Comparison of ENCODE assay signal across 16 cellular contexts in the genomic region with DNA sequence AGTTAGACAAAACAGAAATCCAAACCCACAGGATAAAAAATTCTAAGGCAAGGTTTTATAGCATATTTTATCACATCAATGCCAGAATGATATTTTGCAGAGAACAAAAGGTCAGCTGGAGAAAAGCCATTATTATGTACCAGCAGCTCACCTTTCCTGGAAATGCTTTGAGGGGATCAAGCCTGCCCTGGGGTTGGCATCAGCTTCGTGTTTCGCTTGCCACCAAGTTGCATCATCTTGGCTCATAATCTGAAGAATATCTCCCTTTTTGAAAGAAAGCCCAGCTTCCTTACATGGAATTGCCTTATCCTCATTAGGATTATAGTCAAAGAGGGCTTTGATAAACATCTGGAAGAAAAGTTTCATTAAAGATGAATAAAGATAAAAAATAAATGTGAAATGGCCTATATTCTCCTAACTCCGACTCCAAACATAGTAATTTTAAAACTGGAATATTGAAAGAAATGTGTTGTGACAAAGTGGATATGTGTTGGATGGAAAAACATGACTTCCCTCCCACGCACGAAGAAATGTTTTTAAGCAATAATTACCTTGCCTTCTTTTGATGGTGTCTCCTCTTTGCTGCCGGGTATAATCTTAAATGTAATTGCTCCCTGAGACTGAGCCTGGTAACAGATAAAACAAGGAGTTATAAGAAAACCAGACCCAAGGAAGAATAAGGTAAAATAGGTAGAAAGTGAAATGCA.
DNase-seq lines count a peak whose midpoint lies in the region; ATAC-seq and TF ChIP-seq lines count a peak whose summit lies in the region.
"Had no signal": no experiment of that assay in that cellular context is flagged by ENCODE, and none has a peak within 500 bp of the region (broad histone marks: within the 10 kb centered on the region; RNA-seq: fewer than 3 reads in every experiment).

No MANE protein-coding gene starts in this region.

- POLR2A ChIA-PET in activated CD4-positive, alpha-beta T cell treated with anti-CD3 and anti-CD28 coated beads for 36 hours (lab: Charles Lee), result no interaction called here

- peaks cover 12% of the 10 kb centered on the region for H3K4me1 Mint-ChIP-seq in activated CD4-positive, alpha-beta T cell treated with anti-CD3 and anti-CD28 coated beads for 36 hours
- peaks cover 30% of the 10 kb centered on the region for H3K4me1 Mint-ChIP-seq in activated naive CD8-positive, alpha-beta T cell treated with anti-CD3 and anti-CD28 coated beads, Interleukin-2, amount 50 U/mL, for 24 hours
- H3K4me1 Mint-ChIP-seq in stimulated activated effector memory CD8-positive, alpha-beta T cell treated with anti-CD3 and anti-CD28 coated beads, Interleukin-12 subunit alpha, Interleukin-12 subunit beta, amount 100 ng/mL, for 72 hours, result no peaks in the 10 kb centered on the region
- H3K4me1 Mint-ChIP-seq: stimulated activated memory B cell treated with anti-CD40 and anti-IgM and Interleukin-4, amounts not matched to agents 10 μg/mL and 1 μg/mL and 100 μg/mL, for 72 hours had no signal

- no peaks in the 10 kb centered on the region for H3K9me3 Mint-ChIP-seq in activated CD4-positive, alpha-beta T cell treated with anti-CD3 and anti-CD28 coated beads for 36 hours (ENCODE audit: low read depth)
- no peaks in the 10 kb centered on the region for H3K9me3 Mint-ChIP-seq in activated naive CD8-positive, alpha-beta T cell treated with anti-CD3 and anti-CD28 coated beads, Interleukin-2, amount 50 U/mL, for 24 hours
- no peaks in the 10 kb centered on the region for H3K9me3 Mint-ChIP-seq in stimulated activated effector memory CD8-positive, alpha-beta T cell treated with anti-CD3 and anti-CD28 coated beads, Interleukin-12 subunit alpha, Interleukin-12 subunit beta, amount 100 ng/mL, for 72 hours
- H3K9me3 Mint-ChIP-seq: activated CD4-positive, alpha-beta T cell treated with anti-CD3 and anti-CD28 coated beads, Interleukin-2, amount 10 ng/mL, durations not matched to agents 24 days and 14 days; activated T-helper 1 cell treated with anti-CD3 and anti-CD28 coated beads, Interleukin-12 subunit alpha, Interleukin-12 subunit beta, Interleukin-2, Interleukin-4 antibody, amounts not matched to agents 30 ng/mL and 10 ng/mL and 1 ng/mL, durations not matched to agents 14 hours and 24 hours and 36 hours; stimulated activated memory B cell treated with anti-CD40 and anti-IgM and Interleukin-4, amounts not matched to agents 10 μg/mL and 1 μg/mL and 100 μg/mL, for 72 hours had no signal

- no peak overlapping the region for H3K4me3 ChIP-seq in fibroblast of the aortic adventitia (ENCODE audit: low read depth, low read length)
- H3K4me3 ChIP-seq: cardiac muscle cell had no signal

- CTCF ChIA-PET in activated CD4-positive, alpha-beta T cell treated with anti-CD3 and anti-CD28 coated beads for 36 hours (lab: Charles Lee), result interaction anchor here (1.5 kb wide), 1 partner anchor 122 kb away, joined by 4 read pairs; no protein-coding TSS in a partner anchor

- no peak for TF ChIP-seq CTCF in fibroblast of the aortic adventitia (IDR thresholded peaks at IDR 0.05; ENCODE audit: insufficient read depth, low read length)

- no peak for ATAC-seq in activated CD4-positive, alpha-beta T cell treated with anti-CD3 and anti-CD28 coated beads for 36 hours
- peak; percentile 26 for ATAC-seq in activated naive CD8-positive, alpha-beta T cell treated with anti-CD3 and anti-CD28 coated beads, Interleukin-2, amount 50 U/mL, for 24 hours
- no peak for ATAC-seq in stimulated activated effector memory CD8-positive, alpha-beta T cell treated with anti-CD3 and anti-CD28 coated beads, Interleukin-12 subunit alpha, Interleukin-12 subunit beta, amount 100 ng/mL, for 72 hours
- ATAC-seq in GM21786 (IDR thresholded peaks at IDR 0.05; ENCODE audit: unreplicated experiment) (no peak), GM21528 (IDR thresholded peaks at IDR 0.05; ENCODE audit: low FRiP score, unreplicated experiment) (no peak)
- ATAC-seq: Panc1; stimulated activated memory B cell treated with anti-CD40 and anti-IgM and Interleukin-4, amounts not matched to agents 10 μg/mL and 1 μg/mL and 100 μg/mL, for 72 hours; T-helper 17 cell had no signal

- H3K27ac Mint-ChIP-seq in activated CD4-positive, alpha-beta T cell treated with anti-CD3 and anti-CD28 coated beads for 36 hours, result peak overlapping the region; percentile 44
- H3K27ac Mint-ChIP-seq in activated naive CD8-positive, alpha-beta T cell treated with anti-CD3 and anti-CD28 coated beads, Interleukin-2, amount 50 U/mL, for 24 hours, result peak overlapping the region; percentile 79
- peak overlapping the region; percentile 50 for H3K27ac Mint-ChIP-seq in stimulated activated effector memory CD8-positive, alpha-beta T cell treated with anti-CD3 and anti-CD28 coated beads, Interleukin-12 subunit alpha, Interleukin-12 subunit beta, amount 100 ng/mL, for 72 hours
- H3K27ac Mint-ChIP-seq: activated CD4-positive, alpha-beta T cell treated with anti-CD3 and anti-CD28 coated beads, Interleukin-2, amount 10 ng/mL, durations not matched to agents 24 days and 14 days; activated T-helper 1 cell treated with anti-CD3 and anti-CD28 coated beads, Interleukin-12 subunit alpha, Interleukin-12 subunit beta, Interleukin-2, Interleukin-4 antibody, amounts not matched to agents 30 ng/mL and 10 ng/mL and 1 ng/mL, durations not matched to agents 14 hours and 24 hours and 36 hours; stimulated activated memory B cell treated with anti-CD40 and anti-IgM and Interleukin-4, amounts not matched to agents 10 μg/mL and 1 μg/mL and 100 μg/mL, for 72 hours had no signal

- no peak overlapping the region for H3K4me3 Mint-ChIP-seq in activated CD4-positive, alpha-beta T cell treated with anti-CD3 and anti-CD28 coated beads for 36 hours
- no peak overlapping the region for H3K4me3 Mint-ChIP-seq in activated naive CD8-positive, alpha-beta T cell treated with anti-CD3 and anti-CD28 coated beads, Interleukin-2, amount 50 U/mL, for 24 hours
- no peak overlapping the region for H3K4me3 Mint-ChIP-seq in stimulated activated effector memory CD8-positive, alpha-beta T cell treated with anti-CD3 and anti-CD28 coated beads, Interleukin-12 subunit alpha, Interleukin-12 subunit beta, amount 100 ng/mL, for 72 hours
- H3K4me3 Mint-ChIP-seq: activated CD4-positive, alpha-beta T cell treated with anti-CD3 and anti-CD28 coated beads, Interleukin-2, amount 10 ng/mL, durations not matched to agents 24 days and 14 days; activated T-helper 1 cell treated with anti-CD3 and anti-CD28 coated beads, Interleukin-12 subunit alpha, Interleukin-12 subunit beta, Interleukin-2, Interleukin-4 antibody, amounts not matched to agents 30 ng/mL and 10 ng/mL and 1 ng/mL, durations not matched to agents 14 hours and 24 hours and 36 hours; stimulated activated memory B cell treated with anti-CD40 and anti-IgM and Interleukin-4, amounts not matched to agents 10 μg/mL and 1 μg/mL and 100 μg/mL, for 72 hours; T-helper 17 cell had no signal

- no peaks in the 10 kb centered on the region for H3K27me3 Mint-ChIP-seq in activated CD4-positive, alpha-beta T cell treated with anti-CD3 and anti-CD28 coated beads for 36 hours
- no peaks in the 10 kb centered on the region for H3K27me3 Mint-ChIP-seq in activated naive CD8-positive, alpha-beta T cell treated with anti-CD3 and anti-CD28 coated beads, Interleukin-2, amount 50 U/mL, for 24 hours
- H3K27me3 Mint-ChIP-seq: activated CD4-positive, alpha-beta T cell treated with anti-CD3 and anti-CD28 coated beads, Interleukin-2, amount 10 ng/mL, durations not matched to agents 24 days and 14 days; stimulated activated memory B cell treated with anti-CD40 and anti-IgM and Interleukin-4, amounts not matched to agents 10 μg/mL and 1 μg/mL and 100 μg/mL, for 72 hours; T-helper 17 cell had no signal

- intact Hi-C loops in activated CD4-positive, alpha-beta T cell treated with anti-CD3 and anti-CD28 coated beads for 36 hours (cut with DNase I, micrococcal nuclease), result no loop called here

- no peak for DNase-seq in activated CD4-positive, alpha-beta T cell treated with anti-CD3 and anti-CD28 coated beads for 36 hours
- no peak for DNase-seq in activated CD4-positive, alpha-beta T cell treated with anti-CD3 and anti-CD28 coated beads, Interleukin-2, amount 50 U/mL, for 1 hour
- no peak for DNase-seq in activated naive CD8-positive, alpha-beta T cell treated with anti-CD3 and anti-CD28 coated beads, Interleukin-2, amount 50 U/mL, for 24 hours
- DNase-seq in fibroblast of the aortic adventitia (ENCODE audit: low read depth) (peak; percentile 39), NOMO-1 treated with DMSO at 0.1 percent for 48 hours (lab: John Stamatoyannopoulos, UW; ENCODE audit: unreplicated experiment) (no peak)
- no peak for DNase-seq in stimulated activated effector memory CD8-positive, alpha-beta T cell treated with anti-CD3 and anti-CD28 coated beads, Interleukin-12 subunit alpha, Interleukin-12 subunit beta, amount 100 ng/mL, for 72 hours (ENCODE audit: low spot score in 2 of 2)
- DNase-seq: activated CD4-positive, alpha-beta T cell treated with anti-CD3 and anti-CD28 coated beads, Interleukin-2, amount 10 ng/mL, durations not matched to agents 24 days and 14 days; NCI-H446; stimulated activated CD4-positive, alpha-beta T cell treated with anti-CD3 and anti-CD28 coated beads, Interleukin-2, amount 100 ng/mL, for 48 hours; T-helper 17 cell had no signal

- peaks cover 18% of the 10 kb centered on the region for H3K36me3 Mint-ChIP-seq in activated CD4-positive, alpha-beta T cell treated with anti-CD3 and anti-CD28 coated beads for 36 hours (ENCODE audit: low read depth)
- H3K36me3 Mint-ChIP-seq in activated naive CD8-positive, alpha-beta T cell treated with anti-CD3 and anti-CD28 coated beads, Interleukin-2, amount 50 U/mL, for 24 hours (ENCODE audit: low read depth), result peaks cover 25% of the 10 kb centered on the region
- H3K36me3 Mint-ChIP-seq in stimulated activated effector memory CD8-positive, alpha-beta T cell treated with anti-CD3 and anti-CD28 coated beads, Interleukin-12 subunit alpha, Interleukin-12 subunit beta, amount 100 ng/mL, for 72 hours, result peaks cover 46% of the 10 kb centered on the region
